24 cellular contexts compared by ENCODE assay signal in the genomic region with DNA sequence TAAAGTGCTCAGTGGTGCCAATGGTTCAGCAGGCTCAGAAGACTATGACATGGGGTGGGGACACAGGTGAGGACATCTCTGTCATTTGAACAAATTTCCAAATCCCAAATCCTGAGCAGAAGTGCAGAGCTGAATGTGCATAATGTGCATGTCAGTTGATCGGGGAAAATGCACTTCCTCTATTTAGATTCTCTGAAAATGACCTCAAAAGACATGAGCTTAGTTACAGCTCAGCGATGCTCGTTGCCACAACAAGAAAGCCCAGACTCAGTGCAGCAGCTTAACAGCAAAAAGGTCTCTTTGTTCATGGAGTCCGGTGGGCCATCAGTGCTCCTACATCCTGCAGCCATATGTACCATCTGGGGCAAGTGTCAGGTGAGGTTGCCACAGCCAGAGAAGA.
"Had no signal": no experiment of that assay in that cellular context is flagged by ENCODE, and none has a peak within 500 bp of the region (broad histone marks: within the 10 kb centered on the region; RNA-seq: fewer than 3 reads in every experiment).

No MANE protein-coding gene starts in this region.

- H3K4me3 ChIP-seq: ascending aorta, stomach, thyroid gland, upper lobe of right lung had no signal

- H3K4me1 ChIP-seq: ascending aorta, stomach, thyroid gland, upper lobe of right lung had no signal

- H3K27me3 ChIP-seq: ascending aorta, stomach, thyroid gland, upper lobe of right lung had no signal

- H3K27ac ChIP-seq: ascending aorta, stomach, thyroid gland, upper lobe of right lung had no signal

- ATAC-seq: left cardiac atrium; left ventricle myocardium superior; right cardiac atrium; stimulated activated naive B cell treated with anti-CD40 and anti-IgM and Interleukin-4, amounts not matched to agents 10 μg/mL and 1 μg/mL and 100 μg/mL, for 72 hours; upper lobe of right lung had no signal

- FAIRE-seq: endothelial cell of umbilical vein, keratinocyte, TTC549 had no signal

- DNase-seq: activated CD4-positive, alpha-beta memory T cell treated with anti-CD3 and anti-CD28 coated beads, Interleukin-2, amount 10 ng/mL, durations not matched to agents 7 days and 5 days; activated CD4-positive, alpha-beta T cell treated with anti-CD3 and anti-CD28 coated beads, Interleukin-2, amount 10 ng/mL, durations not matched to agents 24 days and 14 days; activated CD4-positive, CD25-positive, alpha-beta regulatory T cell treated with anti-CD3 and anti-CD28 coated beads, Interleukin-2, amount 50 U/mL, for 72 hours; activated CD8-positive, alpha-beta memory T cell treated with anti-CD3 and anti-CD28 coated beads, Interleukin-2, amount 50 U/mL, for 48 hours; activated gamma-delta T cell; activated naive CD4-positive, alpha-beta T cell treated with anti-CD3 and anti-CD28 coated beads, Interleukin-2, amount 10 ng/mL, durations not matched to agents 7 days and 5 days; activated naive CD8-positive, alpha-beta T cell treated with anti-CD3 and anti-CD28 coated beads, Interleukin-2, amount 10 ng/mL, durations not matched to agents 7 days and 5 days; activated T-cell treated with anti-CD3 and anti-CD28 coated beads, Interleukin-2, amount 50 U/mL, for 24 hours; head of caudate nucleus; hippocampal formation; left cardiac atrium; left ventricle myocardium superior; posterior cingulate gyrus; right cardiac atrium; stimulated activated CD4-positive, alpha-beta T cell treated with anti-CD3 and anti-CD28 coated beads, Interleukin-15, amount 100 ng/mL, for 24 hours; stimulated activated CD4-positive, alpha-beta T cell treated with anti-CD3 and anti-CD28 coated beads, Interleukin-2, amount 100 ng/mL, for 24 hours; stimulated activated naive B cell treated with anti-CD40 and anti-IgM and Interleukin-4, amounts not matched to agents 10 μg/mL and 1 μg/mL and 100 μg/mL, for 72 hours; stomach; thyroid gland; upper lobe of right lung had no signal

- H3K9me3 ChIP-seq: ascending aorta, stomach, thyroid gland, upper lobe of right lung had no signal

- H3K36me3 ChIP-seq: ascending aorta, stomach, thyroid gland, upper lobe of right lung had no signal
